Comparison of ENCODE assay signal across 16 cellular contexts in genomic region chr2:240601061-240601830, GRCh38. TPM values are rescaled to one million over a fixed set of nuclear protein-coding genes. Genes with fewer than 3 reads are reported as not detected.
DNase-seq lines count a peak whose midpoint lies in the region; ATAC-seq and TF ChIP-seq lines count a peak whose summit lies in the region.
"Had no signal": no experiment of that assay in that cellular context is flagged by ENCODE, and none has a peak within 500 bp of the region (broad histone marks: within the 10 kb centered on the region; RNA-seq: fewer than 3 reads in every experiment).

No MANE protein-coding gene starts in this region.

- no peaks in the 10 kb centered on the region for H3K27me3 ChIP-seq in suprapubic skin
- H3K27me3 ChIP-seq: gastrocnemius medialis had no signal

- H3K4me1 Mint-ChIP-seq in activated naive CD8-positive, alpha-beta T cell treated with anti-CD3 and anti-CD28 coated beads, Interleukin-2, amount 10 ng/mL, durations not matched to agents 7 days and 5 days: no peaks in the 10 kb centered on the region
- H3K4me1 Mint-ChIP-seq in activated naive CD8-positive, alpha-beta T cell treated with anti-CD3 and anti-CD28 coated beads, Interleukin-2, amount 50 U/mL, for 24 hours: no peaks in the 10 kb centered on the region

- H3K27ac ChIP-seq in suprapubic skin: no peak overlapping the region
- H3K27ac ChIP-seq: gastrocnemius medialis had no signal

- H3K4me1 ChIP-seq in suprapubic skin: no peaks in the 10 kb centered on the region

- ATAC-seq in activated naive CD8-positive, alpha-beta T cell treated with anti-CD3 and anti-CD28 coated beads, Interleukin-2, amount 10 ng/mL, durations not matched to agents 7 days and 5 days (ENCODE audit: low read depth): no peak
- no peak for ATAC-seq in activated naive CD8-positive, alpha-beta T cell treated with anti-CD3 and anti-CD28 coated beads, Interleukin-2, amount 50 U/mL, for 24 hours
- ATAC-seq in left cardiac atrium: no peak
- no peak for ATAC-seq in HG03520 (IDR thresholded peaks at IDR 0.05; ENCODE audit: unreplicated experiment)
- ATAC-seq: activated T-cell treated with anti-CD3 and anti-CD28 coated beads, Interleukin-2, amount 50 U/mL, for 72 hours; gastrocnemius medialis had no signal

- peak; percentile 25 for DNase-seq in activated naive CD8-positive, alpha-beta T cell treated with anti-CD3 and anti-CD28 coated beads, Interleukin-2, amount 10 ng/mL, durations not matched to agents 7 days and 5 days
- no peak for DNase-seq in activated naive CD8-positive, alpha-beta T cell treated with anti-CD3 and anti-CD28 coated beads, Interleukin-2, amount 50 U/mL, for 24 hours
- DNase-seq in left cardiac atrium (peak; percentile 31), suprapubic skin (ENCODE audit: low spot score in 2 of 2) (peak; percentile 47 to 75), NCI-H524 (lab: John Stamatoyannopoulos, UW) (no peak)
- DNase-seq: activated CD4-positive, alpha-beta T cell treated with anti-CD3 and anti-CD28 coated beads, Interleukin-2, amount 50 U/mL, for 1 hour; activated T-cell treated with anti-CD3 and anti-CD28 coated beads, Interleukin-2, amount 50 U/mL, for 72 hours; Karpas-422; NCI-H1048; NCI-H2081 treated with DMSO at 0.1 percent for 48 hours; NCI-H510A treated with DMSO at 0.1 percent for 48 hours; occipital lobe; SW 1271 had no signal

- WGBS in suprapubic skin: 73% methylated on average over 5 of the region's 20 CpGs

- TF ChIP-seq CTCF in suprapubic skin (IDR thresholded peaks at IDR 0.05): no peak

- intact Hi-C loops in left cardiac atrium (cut with DNase I): no loop called here

- H3K4me3 Mint-ChIP-seq in activated naive CD8-positive, alpha-beta T cell treated with anti-CD3 and anti-CD28 coated beads, Interleukin-2, amount 10 ng/mL, durations not matched to agents 7 days and 5 days: no peak overlapping the region
- H3K4me3 Mint-ChIP-seq in activated naive CD8-positive, alpha-beta T cell treated with anti-CD3 and anti-CD28 coated beads, Interleukin-2, amount 50 U/mL, for 24 hours: no peak overlapping the region
- H3K4me3 Mint-ChIP-seq: activated T-cell treated with anti-CD3 and anti-CD28 coated beads, Interleukin-2, amount 50 U/mL, for 72 hours; CD4-positive, alpha-beta T cell had no signal

- no peaks in the 10 kb centered on the region for H3K9me3 Mint-ChIP-seq in activated naive CD8-positive, alpha-beta T cell treated with anti-CD3 and anti-CD28 coated beads, Interleukin-2, amount 10 ng/mL, durations not matched to agents 7 days and 5 days
- H3K9me3 Mint-ChIP-seq in activated naive CD8-positive, alpha-beta T cell treated with anti-CD3 and anti-CD28 coated beads, Interleukin-2, amount 50 U/mL, for 24 hours: no peaks in the 10 kb centered on the region
- H3K9me3 Mint-ChIP-seq: activated T-cell treated with anti-CD3 and anti-CD28 coated beads, Interleukin-2, amount 50 U/mL, for 72 hours; CD4-positive, alpha-beta T cell had no signal

- H3K4me3 ChIP-seq in suprapubic skin: no peak overlapping the region
- H3K4me3 ChIP-seq: gastrocnemius medialis had no signal

- POLR2A ChIA-PET in activated naive CD8-positive, alpha-beta T cell treated with anti-CD3 and anti-CD28 coated beads, Interleukin-2, amount 10 ng/mL, durations not matched to agents 7 days and 5 days (lab: Charles Lee): no interaction called here

- H3K36me3 Mint-ChIP-seq in activated naive CD8-positive, alpha-beta T cell treated with anti-CD3 and anti-CD28 coated beads, Interleukin-2, amount 10 ng/mL, durations not matched to agents 7 days and 5 days: no peaks in the 10 kb centered on the region
- peaks cover 2% of the 10 kb centered on the region for H3K36me3 Mint-ChIP-seq in activated naive CD8-positive, alpha-beta T cell treated with anti-CD3 and anti-CD28 coated beads, Interleukin-2, amount 50 U/mL, for 24 hours (ENCODE audit: low read depth)

- no peak for TF ChIP-seq EP300 in suprapubic skin (IDR thresholded peaks at IDR 0.05)

- H3K9me3 ChIP-seq in suprapubic skin: no peaks in the 10 kb centered on the region
- H3K9me3 ChIP-seq: gastrocnemius medialis had no signal

- H3K27me3 Mint-ChIP-seq in activated naive CD8-positive, alpha-beta T cell treated with anti-CD3 and anti-CD28 coated beads, Interleukin-2, amount 10 ng/mL, durations not matched to agents 7 days and 5 days: no peaks in the 10 kb centered on the region
- H3K27me3 Mint-ChIP-seq in activated naive CD8-positive, alpha-beta T cell treated with anti-CD3 and anti-CD28 coated beads, Interleukin-2, amount 50 U/mL, for 24 hours: no peaks in the 10 kb centered on the region
- H3K27me3 Mint-ChIP-seq: CD4-positive, alpha-beta T cell had no signal

- peaks cover 44% of the 10 kb centered on the region for H3K36me3 ChIP-seq in suprapubic skin

- H3K27ac Mint-ChIP-seq in activated naive CD8-positive, alpha-beta T cell treated with anti-CD3 and anti-CD28 coated beads, Interleukin-2, amount 10 ng/mL, durations not matched to agents 7 days and 5 days: peak overlapping the region; percentile 9
- no peak overlapping the region for H3K27ac Mint-ChIP-seq in activated naive CD8-positive, alpha-beta T cell treated with anti-CD3 and anti-CD28 coated beads, Interleukin-2, amount 50 U/mL, for 24 hours
- H3K27ac Mint-ChIP-seq: activated T-cell treated with anti-CD3 and anti-CD28 coated beads, Interleukin-2, amount 50 U/mL, for 72 hours; CD4-positive, alpha-beta T cell had no signal

- TF ChIP-seq POLR2A in suprapubic skin (IDR thresholded peaks at IDR 0.05): no peak

RNA-seq across cellular contexts. Expression of gene CAPN10, which starts 14.7 kb away (rescaled TPM):
- 10 to 100 TPM; 72.3 to 74.2 TPM for total RNA-seq in activated naive CD8-positive, alpha-beta T cell treated with anti-CD3 and anti-CD28 coated beads, Interleukin-2, amount 10 ng/mL, durations not matched to agents 7 days and 5 days
- 10 to 100 TPM; 17.9 to 26.6 TPM for total RNA-seq in left cardiac atrium
- 10 to 100 TPM; 31.3 to 73.6 (median 37.9) TPM for total RNA-seq in suprapubic skin

RNA-seq across cellular contexts. Expression of gene GPR35, which starts 24.0 kb away (rescaled TPM):
- total RNA-seq in activated naive CD8-positive, alpha-beta T cell treated with anti-CD3 and anti-CD28 coated beads, Interleukin-2, amount 10 ng/mL, durations not matched to agents 7 days and 5 days: 10 to 100 TPM; 19.2 to 19.3 TPM
- total RNA-seq in left cardiac atrium (1 to 10 TPM; 1.1 to 1.3 TPM), suprapubic skin (1 to 10 TPM; 1.4 to 7.5 (median 2.5) TPM)

RNA-seq across cellular contexts. Expression of gene RNPEPL1, which starts 33.0 kb away (rescaled TPM):
- total RNA-seq in activated naive CD8-positive, alpha-beta T cell treated with anti-CD3 and anti-CD28 coated beads, Interleukin-2, amount 10 ng/mL, durations not matched to agents 7 days and 5 days: 100 to 1,000 TPM; 124 TPM
- total RNA-seq in left cardiac atrium: 10 to 100 TPM; 47.3 to 67.6 TPM
- total RNA-seq in suprapubic skin: 100 to 1,000 TPM in 1 of 4 donors, 10 to 100 TPM in 3; 70.8 to 104 (median 72.6) TPM

RNA-seq across cellular contexts. Expression of gene DUSP28, which starts 41.1 kb away (rescaled TPM):
- 10 to 100 TPM; 12.3 to 13.8 TPM for total RNA-seq in activated naive CD8-positive, alpha-beta T cell treated with anti-CD3 and anti-CD28 coated beads, Interleukin-2, amount 10 ng/mL, durations not matched to agents 7 days and 5 days
- total RNA-seq in left cardiac atrium (1 to 10 TPM; 8.1 to 8.2 TPM), suprapubic skin (10 to 100 TPM in 1 of 4 donors, 1 to 10 TPM in 3; 6.3 to 10.4 (median 8.3) TPM)

RNA-seq across cellular contexts. Expression of gene ANKMY1, which starts 43.5 kb away (rescaled TPM):
- total RNA-seq in activated naive CD8-positive, alpha-beta T cell treated with anti-CD3 and anti-CD28 coated beads, Interleukin-2, amount 10 ng/mL, durations not matched to agents 7 days and 5 days: 10 to 100 TPM; 50.9 to 53.2 TPM
- total RNA-seq in left cardiac atrium (1 to 10 TPM; 4.9 to 8.1 TPM), suprapubic skin (10 to 100 TPM; 12.2 to 52.1 (median 23.0) TPM)

Comparison
In these comparisons a context has a peak if more than half of its experiments do, and no peak if none do; other contexts are left out.
1. DNase-seq: peak in activated naive CD8-positive, alpha-beta T cell treated with anti-CD3 and anti-CD28 coated beads, Interleukin-2, amount 10 ng/mL, durations not matched to agents 7 days and 5 days (single experiment), left cardiac atrium (single experiment) and suprapubic skin (2 of 2); none in activated naive CD8-positive, alpha-beta T cell treated with anti-CD3 and anti-CD28 coated beads, Interleukin-2, amount 50 U/mL, for 24 hours (single experiment) and NCI-H524 (0 of 2).